13 cellular contexts compared by ENCODE assay signal in the genomic region with DNA sequence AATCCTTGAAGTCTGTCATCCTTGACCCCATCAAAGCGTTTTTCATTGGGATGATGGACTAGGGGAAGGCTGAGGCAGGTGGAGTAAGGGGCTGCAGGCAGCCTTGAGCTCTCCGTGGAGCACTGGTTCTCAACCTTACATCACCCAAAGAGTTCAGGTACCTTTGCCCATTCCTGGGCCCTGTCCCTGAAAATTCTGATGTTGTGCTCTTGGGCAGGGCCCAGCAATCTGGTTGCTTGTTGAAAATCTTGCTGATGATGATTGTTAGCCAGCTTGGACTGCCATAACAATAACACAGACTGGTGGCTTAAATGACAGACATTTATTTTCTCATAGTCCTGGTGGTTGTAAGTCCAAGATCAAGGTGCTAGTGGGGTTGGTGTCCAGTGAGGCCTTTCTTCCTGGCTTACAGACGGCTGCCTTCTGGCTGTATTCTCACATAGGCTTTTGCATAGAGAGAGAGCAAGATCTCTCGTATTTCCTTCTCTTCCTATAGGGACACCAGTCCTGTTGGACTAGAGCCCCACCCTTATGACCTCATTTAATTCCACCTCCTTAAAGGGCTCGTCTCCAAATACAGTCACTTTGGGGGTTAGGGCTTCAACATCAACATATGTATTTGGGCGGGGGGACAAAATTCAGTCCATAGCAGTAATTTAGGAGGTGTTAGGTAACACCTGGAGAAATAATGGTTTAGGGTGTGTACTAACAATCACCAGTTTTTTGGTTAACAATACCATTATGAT.
"Had no signal": no experiment of that assay in that cellular context is flagged by ENCODE, and none has a peak within 500 bp of the region (broad histone marks: within the 10 kb centered on the region; RNA-seq: fewer than 3 reads in every experiment).

No MANE protein-coding gene starts in this region.

- H3K36me3 Mint-ChIP-seq: activated CD8-positive, alpha-beta memory T cell treated with anti-CD3 and anti-CD28 coated beads, Interleukin-2, amount 10 ng/mL, durations not matched to agents 7 days and 5 days; activated naive CD8-positive, alpha-beta T cell treated with anti-CD3 and anti-CD28 coated beads for 36 hours had no signal

- H3K27me3 Mint-ChIP-seq: activated CD8-positive, alpha-beta memory T cell treated with anti-CD3 and anti-CD28 coated beads, Interleukin-2, amount 10 ng/mL, durations not matched to agents 7 days and 5 days; activated T-cell treated with anti-CD3 and anti-CD28 coated beads, Interleukin-2, amount 50 U/mL, for 24 hours had no signal

- H3K27ac ChIP-seq: pancreas, thyroid gland had no signal

- H3K4me3 Mint-ChIP-seq: activated CD8-positive, alpha-beta memory T cell treated with anti-CD3 and anti-CD28 coated beads, Interleukin-2, amount 10 ng/mL, durations not matched to agents 7 days and 5 days; activated naive CD8-positive, alpha-beta T cell treated with anti-CD3 and anti-CD28 coated beads for 36 hours; activated T-cell treated with anti-CD3 and anti-CD28 coated beads, Interleukin-2, amount 50 U/mL, for 24 hours had no signal

- FAIRE-seq: pancreas had no signal

- H3K4me3 ChIP-seq: lung, pancreas, thyroid gland had no signal

- H3K36me3 ChIP-seq: pancreas, thyroid gland had no signal

- H3K27ac Mint-ChIP-seq: activated CD8-positive, alpha-beta memory T cell treated with anti-CD3 and anti-CD28 coated beads, Interleukin-2, amount 10 ng/mL, durations not matched to agents 7 days and 5 days; activated naive CD8-positive, alpha-beta T cell treated with anti-CD3 and anti-CD28 coated beads for 36 hours; activated T-cell treated with anti-CD3 and anti-CD28 coated beads, Interleukin-2, amount 50 U/mL, for 24 hours had no signal

- H3K4me1 ChIP-seq: pancreas had no signal

- H3K9me3 ChIP-seq: pancreas, thyroid gland had no signal

- ATAC-seq: activated CD8-positive, alpha-beta memory T cell treated with anti-CD3 and anti-CD28 coated beads, Interleukin-2, amount 10 ng/mL, durations not matched to agents 7 days and 5 days; left cardiac atrium; pancreas had no signal

- H3K27me3 ChIP-seq: pancreas, thyroid gland had no signal

- DNase-seq: activated CD4-positive, alpha-beta T cell treated with anti-CD3 and anti-CD28 coated beads, Interleukin-2, amount 50 U/mL, for 48 hours; activated CD4-positive, CD25-positive, alpha-beta regulatory T cell treated with anti-CD3 and anti-CD28 coated beads, Interleukin-2, amount 50 U/mL, for 72 hours; activated CD8-positive, alpha-beta memory T cell treated with anti-CD3 and anti-CD28 coated beads, Interleukin-2, amount 10 ng/mL, durations not matched to agents 7 days and 5 days; activated gamma-delta T cell treated with Interleukin-2 at 50 U/mL for 16 hours; activated naive CD8-positive, alpha-beta T cell treated with anti-CD3 and anti-CD28 coated beads for 36 hours; activated T-cell treated with anti-CD3 and anti-CD28 coated beads, Interleukin-2, amount 50 U/mL, for 24 hours; cerebellar nuclear complex; dermis blood vessel endothelial cell; left cardiac atrium; pancreas; stimulated activated CD4-positive, alpha-beta T cell treated with anti-CD3 and anti-CD28 coated beads, Interleukin-4, amount 100 ng/mL, for 4 hours; thyroid gland had no signal
